In genomic region chrX:48800574-48801280, GRCh38 we compare ENCODE assay signal across 8 cellular contexts. TPM values are rescaled to one million over a fixed set of nuclear protein-coding genes. Genes with fewer than 3 reads are reported as not detected.
DNase-seq lines count a peak whose midpoint lies in the region; ATAC-seq, FAIRE-seq and TF ChIP-seq lines count a peak whose summit lies in the region.

No MANE protein-coding gene starts in this region.

- H3K9ac ChIP-seq in Karpas-422 (ENCODE audit: low read length) (peak overlapping the region; percentile 85), mucosa of rectum (ENCODE audit: low read depth in 1 of 2, low read length in 2 of 2) (peak overlapping the region; percentile 60 to 72)

- TF ChIP-seq CTCF in AG10803 (conservative IDR thresholded peaks at IDR 0.05; ENCODE audit: low read length) (no peak), bronchial epithelial cell (IDR thresholded peaks at IDR 0.05; ENCODE audit: insufficient read depth, low read length, severe bottlenecking) (no peak)

- 0 out of 2 replicates have a peak, but pooled peaks cover 5% of the 10 kb centered on the region for H3K79me2 ChIP-seq in Karpas-422 (ENCODE audit: low read length)

- peak overlapping the region; percentile 71 for H3K4me3 ChIP-seq in AG10803 (ENCODE audit: low read length)
- peak overlapping the region; percentile 82 for H3K4me3 ChIP-seq in Karpas-422 (ENCODE audit: low read length)
- peak overlapping the region; percentile 45 for H3K4me3 ChIP-seq in bronchial epithelial cell (ENCODE audit: low read depth, low read length)
- H3K4me3 ChIP-seq in mucosa of rectum (ENCODE audit: low read length in 2 of 2): peak overlapping the region; percentile 82 to 85

- H3K27me3 ChIP-seq in Karpas-422 (ENCODE audit: low read length) (no peaks in the 10 kb centered on the region), bronchial epithelial cell (ENCODE audit: control insufficient read depth, insufficient read depth, low read length) (no peaks in the 10 kb centered on the region), mucosa of rectum (ENCODE audit: control insufficient read depth in 2 of 2, insufficient read depth in 2 of 2, low read length in 2 of 2) (peaks cover 0 to 2% of the 10 kb centered on the region in 2 donors)

- FAIRE-seq in bronchial epithelial cell (lab: Jason Lieb, UNC): no peak

- H3K4me1 ChIP-seq in Karpas-422 (ENCODE audit: low read length): peaks cover 15% of the 10 kb centered on the region
- peaks cover 4 to 5% of the 10 kb centered on the region in 2 donors for H3K4me1 ChIP-seq in mucosa of rectum (ENCODE audit: control insufficient read depth in 2 of 2, insufficient read depth in 2 of 2, low read length in 2 of 2)

- H3K9me3 ChIP-seq in Karpas-422 (ENCODE audit: low read length) (no peaks in the 10 kb centered on the region), mucosa of rectum (ENCODE audit: control insufficient read depth in 2 of 2, low read length in 2 of 2) (no peaks in the 10 kb centered on the region)

- H3K27ac ChIP-seq in Karpas-422 (ENCODE audit: low read length) (peak overlapping the region; percentile 62), mucosa of rectum (ENCODE audit: low read depth in 2 of 2, low read length in 2 of 2) (peak overlapping the region; percentile 88 to 93)

- peak overlapping the region; percentile 69 for H3K4me2 ChIP-seq in Karpas-422 (ENCODE audit: low read depth, low read length, poor library complexity, severe bottlenecking)

- no peak for DNase-seq in AG10803 (ENCODE audit: low read depth)
- DNase-seq in Karpas-422: no peak
- no peak for DNase-seq in bronchial epithelial cell (ENCODE audit: low read depth)
- no peak for DNase-seq in HuH-7 (ENCODE audit: low spot score)
- no peak for DNase-seq in DMS 273 (lab: John Stamatoyannopoulos, UW; ENCODE audit: unreplicated experiment)

- no peaks in the 10 kb centered on the region for H4K20me1 ChIP-seq in Karpas-422 (ENCODE audit: insufficient read depth, low read depth, low read length)

- H3K36me3 ChIP-seq in Karpas-422 (ENCODE audit: insufficient read depth, low read length): 0 out of 2 replicates have a peak, but pooled peaks cover 2% of the 10 kb centered on the region
- peaks cover 3% of the 10 kb centered on the region for H3K36me3 ChIP-seq in bronchial epithelial cell (ENCODE audit: control insufficient read depth, insufficient read depth, low read length)
- peaks cover 0 to 7% of the 10 kb centered on the region in 2 donors for H3K36me3 ChIP-seq in mucosa of rectum (ENCODE audit: control insufficient read depth in 2 of 2, insufficient read depth in 2 of 2, low read length in 2 of 2)

- H2AFZ ChIP-seq in Karpas-422 (ENCODE audit: low read length): no peak overlapping the region

- ATAC-seq in GM18858 (IDR thresholded peaks at IDR 0.05; ENCODE audit: unreplicated experiment) (no peak), GM21367 (IDR thresholded peaks at IDR 0.05; ENCODE audit: unreplicated experiment) (no peak)

- H3K9me2 ChIP-seq in Karpas-422 (replicated peaks; ENCODE audit: insufficient read depth, low read length): no peaks in the 10 kb centered on the region

RNA-seq across cellular contexts. Expression of gene HDAC6, which starts 1.1 kb away (rescaled TPM):
- total RNA-seq in Karpas-422 (2014; rRNA removed; shearing (Covaris generic); ENCODE audit: low replicate concordance): 25.1 and 38.7 TPM in 2 replicates
- 33.2 and 36.2 TPM in 2 replicates for total RNA-seq in bronchial epithelial cell

RNA-seq across cellular contexts. Expression of gene GATA1, which starts 14.3 kb away (rescaled TPM):
- not detected in 2 replicates for total RNA-seq in Karpas-422 (2014; rRNA removed; shearing (Covaris generic); ENCODE audit: low replicate concordance)
- total RNA-seq in bronchial epithelial cell: not detected in 2 replicates

RNA-seq across cellular contexts. Expression of gene ERAS, which starts 25.6 kb away (rescaled TPM):
- total RNA-seq in Karpas-422 (2014; rRNA removed; shearing (Covaris generic); ENCODE audit: low replicate concordance): not detected in 2 replicates
- not detected in 2 replicates for total RNA-seq in bronchial epithelial cell

RNA-seq across cellular contexts. Expression of gene PCSK1N, which starts 34.7 kb away (rescaled TPM):
- not detected in 2 replicates for total RNA-seq in Karpas-422 (2014; rRNA removed; shearing (Covaris generic); ENCODE audit: low replicate concordance)
- total RNA-seq in bronchial epithelial cell: 0.26 and 0.51 TPM in 2 replicates

RNA-seq across cellular contexts. Expression of gene GLOD5, which starts 39.2 kb away (rescaled TPM):
- not detected in 2 replicates for total RNA-seq in Karpas-422 (2014; rRNA removed; shearing (Covaris generic); ENCODE audit: low replicate concordance)
- not detected in 2 replicates for total RNA-seq in bronchial epithelial cell
